ENCODE assay signal across 2 cellular contexts in the genomic region with DNA sequence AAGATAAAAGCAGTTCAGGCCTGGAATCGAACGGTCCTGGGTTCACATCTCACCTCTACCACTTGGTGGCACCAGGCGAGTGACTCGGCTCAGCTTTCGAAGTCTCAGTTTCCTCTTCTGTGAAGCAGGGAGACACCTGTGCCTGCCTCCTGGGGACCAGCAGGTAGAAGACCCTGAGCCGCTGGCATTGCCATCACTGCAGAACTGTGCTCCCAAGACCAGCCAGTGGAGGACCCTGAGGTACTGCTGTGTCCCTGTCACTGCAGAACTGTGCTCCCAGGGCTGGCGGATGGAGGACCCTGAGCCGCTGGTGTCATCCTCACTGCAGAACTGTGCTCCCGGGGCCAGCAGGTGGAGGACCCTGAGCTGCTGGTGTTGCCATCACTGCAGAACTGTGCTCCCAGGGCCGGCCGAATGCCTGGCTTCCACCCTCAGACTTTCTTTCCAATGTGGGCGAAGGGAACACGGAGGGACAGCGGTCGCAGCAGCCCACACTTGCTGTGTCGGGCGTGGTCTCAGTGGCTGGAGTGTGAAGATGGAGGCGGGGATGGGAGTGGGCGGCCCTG.
TF ChIP-seq lines count a peak whose summit lies in the region.

No MANE protein-coding gene starts in this region.

TF ChIP-seq in GM23338, 12 proteins besides CTCF, POLR2A, EP300 and RAD21 (continued from another document):
- TF ChIP-seq, protein P1, sequence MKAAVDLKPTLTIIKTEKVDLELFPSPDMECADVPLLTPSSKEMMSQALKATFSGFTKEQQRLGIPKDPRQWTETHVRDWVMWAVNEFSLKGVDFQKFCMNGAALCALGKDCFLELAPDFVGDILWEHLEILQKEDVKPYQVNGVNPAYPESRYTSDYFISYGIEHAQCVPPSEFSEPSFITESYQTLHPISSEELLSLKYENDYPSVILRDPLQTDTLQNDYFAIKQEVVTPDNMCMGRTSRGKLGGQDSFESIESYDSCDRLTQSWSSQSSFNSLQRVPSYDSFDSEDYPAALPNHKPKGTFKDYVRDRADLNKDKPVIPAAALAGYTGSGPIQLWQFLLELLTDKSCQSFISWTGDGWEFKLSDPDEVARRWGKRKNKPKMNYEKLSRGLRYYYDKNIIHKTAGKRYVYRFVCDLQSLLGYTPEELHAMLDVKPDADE (IDR thresholded peaks at IDR 0.05): no peak
- no peak for TF ChIP-seq EZH2 (IDR thresholded peaks at IDR 0.05; ENCODE audit: low read depth, unreplicated experiment)

TF ChIP-seq in HepG2, 621 proteins besides CTCF, POLR2A, EP300 and RAD21 (continued from another document and continues in another):
- TF ChIP-seq, protein P2, sequence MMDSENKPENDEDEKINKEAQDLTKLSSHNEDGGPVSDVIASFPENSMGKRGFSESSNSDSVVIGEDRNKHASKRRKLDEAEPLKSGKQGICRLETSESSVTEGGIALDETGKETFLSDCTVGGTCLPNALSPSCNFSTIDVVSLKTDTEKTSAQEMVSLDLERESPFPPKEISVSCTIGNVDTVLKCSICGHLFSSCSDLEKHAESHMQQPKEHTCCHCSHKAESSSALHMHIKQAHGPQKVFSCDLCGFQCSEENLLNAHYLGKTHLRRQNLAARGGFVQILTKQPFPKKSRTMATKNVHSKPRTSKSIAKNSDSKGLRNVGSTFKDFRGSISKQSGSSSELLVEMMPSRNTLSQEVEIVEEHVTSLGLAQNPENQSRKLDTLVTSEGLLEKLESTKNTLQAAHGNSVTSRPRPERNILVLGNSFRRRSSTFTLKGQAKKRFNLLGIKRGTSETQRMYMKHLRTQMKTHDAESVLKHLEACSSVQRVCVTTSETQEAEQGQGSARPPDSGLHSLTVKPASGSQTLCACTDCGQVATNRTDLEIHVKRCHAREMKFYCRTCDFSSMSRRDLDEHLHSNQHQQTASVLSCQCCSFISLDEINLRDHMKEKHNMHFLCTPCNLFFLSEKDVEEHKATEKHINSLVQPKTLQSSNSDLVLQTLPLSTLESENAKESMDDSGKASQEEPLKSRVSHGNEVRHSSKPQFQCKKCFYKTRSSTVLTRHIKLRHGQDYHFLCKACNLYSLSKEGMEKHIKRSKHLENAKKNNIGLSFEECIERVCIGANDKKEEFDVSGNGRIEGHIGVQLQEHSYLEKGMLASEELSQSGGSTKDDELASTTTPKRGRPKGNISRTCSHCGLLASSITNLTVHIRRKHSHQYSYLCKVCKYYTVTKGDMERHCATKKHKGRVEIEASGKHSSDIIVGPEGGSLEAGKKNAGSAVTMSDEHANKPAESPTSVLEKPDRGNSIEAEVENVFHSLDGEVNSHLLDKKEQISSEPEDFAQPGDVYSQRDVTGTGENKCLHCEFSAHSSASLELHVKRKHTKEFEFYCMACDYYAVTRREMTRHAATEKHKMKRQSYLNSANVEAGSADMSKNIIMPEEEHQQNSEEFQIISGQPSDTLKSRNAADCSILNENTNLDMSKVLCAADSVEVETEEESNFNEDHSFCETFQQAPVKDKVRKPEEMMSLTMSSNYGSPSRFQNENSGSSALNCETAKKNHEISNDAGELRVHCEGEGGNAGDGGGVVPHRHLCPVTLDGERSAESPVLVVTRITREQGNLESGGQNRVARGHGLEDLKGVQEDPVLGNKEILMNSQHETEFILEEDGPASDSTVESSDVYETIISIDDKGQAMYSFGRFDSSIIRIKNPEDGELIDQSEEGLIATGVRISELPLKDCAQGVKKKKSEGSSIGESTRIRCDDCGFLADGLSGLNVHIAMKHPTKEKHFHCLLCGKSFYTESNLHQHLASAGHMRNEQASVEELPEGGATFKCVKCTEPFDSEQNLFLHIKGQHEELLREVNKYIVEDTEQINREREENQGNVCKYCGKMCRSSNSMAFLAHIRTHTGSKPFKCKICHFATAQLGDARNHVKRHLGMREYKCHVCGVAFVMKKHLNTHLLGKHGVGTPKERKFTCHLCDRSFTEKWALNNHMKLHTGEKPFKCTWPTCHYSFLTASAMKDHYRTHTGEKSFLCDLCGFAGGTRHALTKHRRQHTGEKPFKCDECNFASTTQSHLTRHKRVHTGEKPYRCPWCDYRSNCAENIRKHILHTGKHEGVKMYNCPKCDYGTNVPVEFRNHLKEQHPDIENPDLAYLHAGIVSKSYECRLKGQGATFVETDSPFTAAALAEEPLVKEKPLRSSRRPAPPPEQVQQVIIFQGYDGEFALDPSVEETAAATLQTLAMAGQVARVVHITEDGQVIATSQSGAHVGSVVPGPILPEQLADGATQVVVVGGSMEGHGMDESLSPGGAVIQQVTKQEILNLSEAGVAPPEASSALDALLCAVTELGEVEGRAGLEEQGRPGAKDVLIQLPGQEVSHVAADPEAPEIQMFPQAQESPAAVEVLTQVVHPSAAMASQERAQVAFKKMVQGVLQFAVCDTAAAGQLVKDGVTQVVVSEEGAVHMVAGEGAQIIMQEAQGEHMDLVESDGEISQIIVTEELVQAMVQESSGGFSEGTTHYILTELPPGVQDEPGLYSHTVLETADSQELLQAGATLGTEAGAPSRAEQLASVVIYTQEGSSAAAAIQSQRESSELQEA (CRISPR knock-in tag; IDR thresholded peaks at IDR 0.05; ENCODE audit: not compliant biosample characterization): no peak
- TF ChIP-seq, protein P3, sequence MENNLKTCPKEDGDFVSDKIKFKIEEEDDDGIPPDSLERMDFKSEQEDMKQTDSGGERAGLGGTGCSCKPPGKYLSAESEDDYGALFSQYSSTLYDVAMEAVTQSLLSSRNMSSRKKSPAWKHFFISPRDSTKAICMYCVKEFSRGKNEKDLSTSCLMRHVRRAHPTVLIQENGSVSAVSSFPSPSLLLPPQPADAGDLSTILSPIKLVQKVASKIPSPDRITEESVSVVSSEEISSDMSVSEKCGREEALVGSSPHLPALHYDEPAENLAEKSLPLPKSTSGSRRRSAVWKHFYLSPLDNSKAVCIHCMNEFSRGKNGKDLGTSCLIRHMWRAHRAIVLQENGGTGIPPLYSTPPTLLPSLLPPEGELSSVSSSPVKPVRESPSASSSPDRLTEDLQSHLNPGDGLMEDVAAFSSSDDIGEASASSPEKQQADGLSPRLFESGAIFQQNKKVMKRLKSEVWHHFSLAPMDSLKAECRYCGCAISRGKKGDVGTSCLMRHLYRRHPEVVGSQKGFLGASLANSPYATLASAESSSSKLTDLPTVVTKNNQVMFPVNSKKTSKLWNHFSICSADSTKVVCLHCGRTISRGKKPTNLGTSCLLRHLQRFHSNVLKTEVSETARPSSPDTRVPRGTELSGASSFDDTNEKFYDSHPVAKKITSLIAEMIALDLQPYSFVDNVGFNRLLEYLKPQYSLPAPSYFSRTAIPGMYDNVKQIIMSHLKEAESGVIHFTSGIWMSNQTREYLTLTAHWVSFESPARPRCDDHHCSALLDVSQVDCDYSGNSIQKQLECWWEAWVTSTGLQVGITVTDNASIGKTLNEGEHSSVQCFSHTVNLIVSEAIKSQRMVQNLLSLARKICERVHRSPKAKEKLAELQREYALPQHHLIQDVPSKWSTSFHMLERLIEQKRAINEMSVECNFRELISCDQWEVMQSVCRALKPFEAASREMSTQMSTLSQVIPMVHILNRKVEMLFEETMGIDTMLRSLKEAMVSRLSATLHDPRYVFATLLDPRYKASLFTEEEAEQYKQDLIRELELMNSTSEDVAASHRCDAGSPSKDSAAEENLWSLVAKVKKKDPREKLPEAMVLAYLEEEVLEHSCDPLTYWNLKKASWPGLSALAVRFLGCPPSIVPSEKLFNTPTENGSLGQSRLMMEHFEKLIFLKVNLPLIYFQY (CRISPR knock-in tag; IDR thresholded peaks at IDR 0.05; ENCODE audit: borderline replicate concordance): no peak
- TF ChIP-seq TBX2 (CRISPR knock-in tag; IDR thresholded peaks at IDR 0.05; ENCODE audit: borderline replicate concordance) (peak; percentile 49; the same call in 1 of the 2 replicates), ZNF598 (CRISPR knock-in tag; IDR thresholded peaks at IDR 0.05; ENCODE audit: borderline replicate concordance) (0 out of 2 replicates have a peak, but pooled peaks have one; percentile 76), ZNF761 (CRISPR knock-in tag; conservative IDR thresholded peaks at IDR 0.05) (no peak), NR2F1 (CRISPR knock-in tag; IDR thresholded peaks at IDR 0.05) (no peak), ZNF180 (CRISPR knock-in tag; IDR thresholded peaks at IDR 0.05; ENCODE audit: borderline replicate concordance, low read depth) (no peak), ZNF850 (CRISPR knock-in tag; conservative IDR thresholded peaks at IDR 0.05) (no peak), CHD4 (IDR thresholded peaks at IDR 0.05; ENCODE audit: borderline replicate concordance, low read length) (no peak), ZNF550 (CRISPR knock-in tag; IDR thresholded peaks at IDR 0.05; ENCODE audit: borderline replicate concordance) (no peak), ZNF20 (CRISPR knock-in tag; IDR thresholded peaks at IDR 0.05) (no peak), MTF2 (CRISPR knock-in tag; IDR thresholded peaks at IDR 0.05; ENCODE audit: borderline replicate concordance) (no peak), NFRKB (IDR thresholded peaks at IDR 0.05) (no peak), NR2F6 (IDR thresholded peaks at IDR 0.05) (no peak), NR2F6 (CRISPR knock-in tag; IDR thresholded peaks at IDR 0.05) (no peak), HIVEP1 (CRISPR knock-in tag; IDR thresholded peaks at IDR 0.05) (no peak), BRCA1 (CRISPR knock-in tag; IDR thresholded peaks at IDR 0.05) (no peak), FOXK1 (CRISPR knock-in tag; IDR thresholded peaks at IDR 0.05; ENCODE audit: borderline replicate concordance, low read depth) (no peak), ZNF713 (CRISPR knock-in tag; IDR thresholded peaks at IDR 0.05) (0 out of 2 replicates have a peak, but pooled peaks have one; percentile 23), ZNF83 (CRISPR knock-in tag; IDR thresholded peaks at IDR 0.05; ENCODE audit: borderline replicate concordance) (peak; percentile 45; the same call in 1 of the 2 replicates), GTF3A (CRISPR knock-in tag; conservative IDR thresholded peaks at IDR 0.05) (no peak), ZNF605 (CRISPR knock-in tag; IDR thresholded peaks at IDR 0.05) (no peak)
- TF ChIP-seq, protein P4, sequence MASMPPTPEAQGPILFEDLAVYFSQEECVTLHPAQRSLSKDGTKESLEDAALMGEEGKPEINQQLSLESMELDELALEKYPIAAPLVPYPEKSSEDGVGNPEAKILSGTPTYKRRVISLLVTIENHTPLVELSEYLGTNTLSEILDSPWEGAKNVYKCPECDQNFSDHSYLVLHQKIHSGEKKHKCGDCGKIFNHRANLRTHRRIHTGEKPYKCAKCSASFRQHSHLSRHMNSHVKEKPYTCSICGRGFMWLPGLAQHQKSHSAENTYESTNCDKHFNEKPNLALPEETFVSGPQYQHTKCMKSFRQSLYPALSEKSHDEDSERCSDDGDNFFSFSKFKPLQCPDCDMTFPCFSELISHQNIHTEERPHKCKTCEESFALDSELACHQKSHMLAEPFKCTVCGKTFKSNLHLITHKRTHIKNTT (CRISPR knock-in tag; IDR thresholded peaks at IDR 0.05): no peak
- TF ChIP-seq, protein P5, sequence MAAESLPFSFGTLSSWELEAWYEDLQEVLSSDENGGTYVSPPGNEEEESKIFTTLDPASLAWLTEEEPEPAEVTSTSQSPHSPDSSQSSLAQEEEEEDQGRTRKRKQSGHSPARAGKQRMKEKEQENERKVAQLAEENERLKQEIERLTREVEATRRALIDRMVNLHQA (CRISPR knock-in tag; IDR thresholded peaks at IDR 0.05): no peak
- TF ChIP-seq, protein P6, sequence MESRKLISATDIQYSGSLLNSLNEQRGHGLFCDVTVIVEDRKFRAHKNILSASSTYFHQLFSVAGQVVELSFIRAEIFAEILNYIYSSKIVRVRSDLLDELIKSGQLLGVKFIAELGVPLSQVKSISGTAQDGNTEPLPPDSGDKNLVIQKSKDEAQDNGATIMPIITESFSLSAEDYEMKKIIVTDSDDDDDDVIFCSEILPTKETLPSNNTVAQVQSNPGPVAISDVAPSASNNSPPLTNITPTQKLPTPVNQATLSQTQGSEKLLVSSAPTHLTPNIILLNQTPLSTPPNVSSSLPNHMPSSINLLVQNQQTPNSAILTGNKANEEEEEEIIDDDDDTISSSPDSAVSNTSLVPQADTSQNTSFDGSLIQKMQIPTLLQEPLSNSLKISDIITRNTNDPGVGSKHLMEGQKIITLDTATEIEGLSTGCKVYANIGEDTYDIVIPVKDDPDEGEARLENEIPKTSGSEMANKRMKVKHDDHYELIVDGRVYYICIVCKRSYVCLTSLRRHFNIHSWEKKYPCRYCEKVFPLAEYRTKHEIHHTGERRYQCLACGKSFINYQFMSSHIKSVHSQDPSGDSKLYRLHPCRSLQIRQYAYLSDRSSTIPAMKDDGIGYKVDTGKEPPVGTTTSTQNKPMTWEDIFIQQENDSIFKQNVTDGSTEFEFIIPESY (CRISPR knock-in tag; IDR thresholded peaks at IDR 0.05): peak; percentile 81
- TF ChIP-seq, protein P7, sequence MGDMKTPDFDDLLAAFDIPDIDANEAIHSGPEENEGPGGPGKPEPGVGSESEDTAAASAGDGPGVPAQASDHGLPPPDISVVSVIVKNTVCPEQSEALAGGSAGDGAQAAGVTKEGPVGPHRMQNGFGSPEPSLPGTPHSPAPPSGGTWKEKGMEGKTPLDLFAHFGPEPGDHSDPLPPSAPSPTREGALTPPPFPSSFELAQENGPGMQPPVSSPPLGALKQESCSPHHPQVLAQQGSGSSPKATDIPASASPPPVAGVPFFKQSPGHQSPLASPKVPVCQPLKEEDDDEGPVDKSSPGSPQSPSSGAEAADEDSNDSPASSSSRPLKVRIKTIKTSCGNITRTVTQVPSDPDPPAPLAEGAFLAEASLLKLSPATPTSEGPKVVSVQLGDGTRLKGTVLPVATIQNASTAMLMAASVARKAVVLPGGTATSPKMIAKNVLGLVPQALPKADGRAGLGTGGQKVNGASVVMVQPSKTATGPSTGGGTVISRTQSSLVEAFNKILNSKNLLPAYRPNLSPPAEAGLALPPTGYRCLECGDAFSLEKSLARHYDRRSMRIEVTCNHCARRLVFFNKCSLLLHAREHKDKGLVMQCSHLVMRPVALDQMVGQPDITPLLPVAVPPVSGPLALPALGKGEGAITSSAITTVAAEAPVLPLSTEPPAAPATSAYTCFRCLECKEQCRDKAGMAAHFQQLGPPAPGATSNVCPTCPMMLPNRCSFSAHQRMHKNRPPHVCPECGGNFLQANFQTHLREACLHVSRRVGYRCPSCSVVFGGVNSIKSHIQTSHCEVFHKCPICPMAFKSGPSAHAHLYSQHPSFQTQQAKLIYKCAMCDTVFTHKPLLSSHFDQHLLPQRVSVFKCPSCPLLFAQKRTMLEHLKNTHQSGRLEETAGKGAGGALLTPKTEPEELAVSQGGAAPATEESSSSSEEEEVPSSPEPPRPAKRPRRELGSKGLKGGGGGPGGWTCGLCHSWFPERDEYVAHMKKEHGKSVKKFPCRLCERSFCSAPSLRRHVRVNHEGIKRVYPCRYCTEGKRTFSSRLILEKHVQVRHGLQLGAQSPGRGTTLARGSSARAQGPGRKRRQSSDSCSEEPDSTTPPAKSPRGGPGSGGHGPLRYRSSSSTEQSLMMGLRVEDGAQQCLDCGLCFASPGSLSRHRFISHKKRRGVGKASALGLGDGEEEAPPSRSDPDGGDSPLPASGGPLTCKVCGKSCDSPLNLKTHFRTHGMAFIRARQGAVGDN (CRISPR knock-in tag; IDR thresholded peaks at IDR 0.05): peak; percentile 60
- TF ChIP-seq, protein P8, sequence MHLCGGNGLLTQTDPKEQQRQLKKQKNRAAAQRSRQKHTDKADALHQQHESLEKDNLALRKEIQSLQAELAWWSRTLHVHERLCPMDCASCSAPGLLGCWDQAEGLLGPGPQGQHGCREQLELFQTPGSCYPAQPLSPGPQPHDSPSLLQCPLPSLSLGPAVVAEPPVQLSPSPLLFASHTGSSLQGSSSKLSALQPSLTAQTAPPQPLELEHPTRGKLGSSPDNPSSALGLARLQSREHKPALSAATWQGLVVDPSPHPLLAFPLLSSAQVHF (CRISPR knock-in tag; IDR thresholded peaks at IDR 0.05): no peak
- TF ChIP-seq, protein P9, sequence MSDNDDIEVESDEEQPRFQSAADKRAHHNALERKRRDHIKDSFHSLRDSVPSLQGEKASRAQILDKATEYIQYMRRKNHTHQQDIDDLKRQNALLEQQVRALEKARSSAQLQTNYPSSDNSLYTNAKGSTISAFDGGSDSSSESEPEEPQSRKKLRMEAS (IDR thresholded peaks at IDR 0.05): 0 out of 2 replicates have a peak, but pooled peaks have one; percentile 24
